19 cellular contexts compared by ENCODE assay signal in the genomic region with DNA sequence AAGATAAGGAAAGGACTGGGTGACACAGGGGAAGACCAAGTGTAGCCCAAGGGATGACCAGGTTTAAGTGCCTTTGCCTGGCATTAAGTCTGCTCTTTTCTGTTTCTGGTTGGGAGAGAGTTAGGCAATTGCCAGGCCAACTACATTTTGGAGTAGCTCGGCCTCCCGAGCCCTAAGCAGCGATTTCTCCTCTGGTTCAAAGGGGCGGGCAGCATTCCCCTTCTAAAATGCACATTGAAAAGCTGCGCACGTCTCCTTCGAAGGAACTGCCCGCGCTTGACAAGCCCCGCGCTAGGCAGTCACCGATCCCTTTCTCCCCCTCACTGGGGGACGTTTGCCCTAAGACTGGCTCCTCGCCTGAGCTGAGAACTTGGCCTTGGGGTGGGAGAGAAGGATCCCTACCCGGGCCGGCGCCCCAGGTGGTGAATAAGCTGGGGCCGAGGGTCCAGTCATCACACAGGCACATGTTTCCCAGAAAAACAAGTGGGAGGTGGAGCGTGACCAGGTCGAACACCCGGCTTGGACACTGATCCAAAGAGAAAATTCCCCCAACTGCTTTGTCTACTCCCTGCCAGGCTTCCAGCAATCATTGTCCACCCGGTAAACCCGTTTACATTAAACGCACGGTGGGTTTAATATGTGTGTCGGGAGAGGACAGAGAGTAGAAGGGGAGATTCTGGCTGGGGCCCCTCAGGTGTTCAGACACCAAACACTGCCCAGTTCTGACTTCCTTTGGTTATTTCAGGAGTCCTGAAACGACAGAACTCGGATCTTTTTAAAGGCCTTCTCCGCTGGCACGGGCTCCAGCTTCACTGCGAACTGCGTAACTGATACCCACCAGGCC. TPM values are rescaled to one million over a fixed set of nuclear protein-coding genes. Genes with fewer than 3 reads are reported as not detected.
A peak's percentile ranks its signal among the peaks of the same experiment; 100 is the strongest.
DNase-seq lines count a peak whose midpoint lies in the region; ATAC-seq and TF ChIP-seq lines count a peak whose summit lies in the region.
"Had no signal": no experiment of that assay in that cellular context is flagged by ENCODE, and none has a peak within 500 bp of the region (broad histone marks: within the 10 kb centered on the region; RNA-seq: fewer than 3 reads in every experiment).

No MANE protein-coding gene starts in this region.

- H3K4me3 ChIP-seq in CD8-positive, alpha-beta T cell (ENCODE audit: low read depth, low read length) = no peak overlapping the region
- no peak overlapping the region for H3K4me3 ChIP-seq in thyroid gland (replicated peaks in 1 of 3)

- H3K4me1 Mint-ChIP-seq in CD8-positive, alpha-beta T cell (ENCODE audit: low read depth) = peaks cover 7% of the 10 kb centered on the region
- H3K4me1 Mint-ChIP-seq in neural crest cell = peaks cover 10% of the 10 kb centered on the region
- H3K4me1 Mint-ChIP-seq: activated T-helper 17 cell treated with anti-CD3 and anti-CD28 coated beads, Interleukin-2, amount 50 U/mL, for 72 hours had no signal

- H3K27me3 Mint-ChIP-seq in CD8-positive, alpha-beta T cell (ENCODE audit: low read depth) = peaks cover 37% of the 10 kb centered on the region
- peaks cover 95% of the 10 kb centered on the region for H3K27me3 Mint-ChIP-seq in neural crest cell (ENCODE audit: low read depth)

- H3K36me3 Mint-ChIP-seq in CD8-positive, alpha-beta T cell = no peaks in the 10 kb centered on the region
- no peaks in the 10 kb centered on the region for H3K36me3 Mint-ChIP-seq in neural crest cell (ENCODE audit: low read depth)

- POLR2A ChIA-PET in CD8-positive, alpha-beta T cell (lab: Charles Lee) = no interaction called here

- intact Hi-C loops in CD8-positive, alpha-beta T cell (cut with DNase I, micrococcal nuclease) = no loop called here
- intact Hi-C loops in thyroid gland (cut with DNase I) = no loop called here

- no peak for ATAC-seq in CD8-positive, alpha-beta T cell
- ATAC-seq in GM21360 (IDR thresholded peaks at IDR 0.05; ENCODE audit: unreplicated experiment) = no peak
- ATAC-seq: activated T-helper 17 cell treated with anti-CD3 and anti-CD28 coated beads, Interleukin-2, amount 50 U/mL, for 72 hours; esophagus mucosa had no signal

- no peaks in the 10 kb centered on the region for H3K9me3 Mint-ChIP-seq in CD8-positive, alpha-beta T cell
- H3K9me3 Mint-ChIP-seq in neural crest cell = no peaks in the 10 kb centered on the region
- H3K9me3 Mint-ChIP-seq: activated T-helper 17 cell treated with anti-CD3 and anti-CD28 coated beads, Interleukin-2, amount 50 U/mL, for 72 hours; stimulated activated naive CD8-positive, alpha-beta T cell treated with anti-CD3 and anti-CD28 coated beads, Interleukin-15, amount 100 ng/mL, for 72 hours had no signal

- no peak overlapping the region for H3K27ac ChIP-seq in CD8-positive, alpha-beta T cell (ENCODE audit: low read depth, low read length)
- H3K27ac ChIP-seq in caudate nucleus (ENCODE audit: low read depth, low read length) = peak overlapping the region; percentile 67
- no peak overlapping the region for H3K27ac ChIP-seq in thyroid gland
- H3K27ac ChIP-seq: pancreas, vagina had no signal

- H3K4me3 Mint-ChIP-seq in CD8-positive, alpha-beta T cell = peak overlapping the region; percentile 61
- H3K4me3 Mint-ChIP-seq in neural crest cell = peak overlapping the region; percentile 76

- WGBS in thyroid gland, 2 donors = 13 to 17% methylated on average over 13 to 26 of the region's 32 CpGs

- H3K4me1 ChIP-seq in CD8-positive, alpha-beta T cell (ENCODE audit: insufficient read depth, low read length) = no peaks in the 10 kb centered on the region
- H3K4me1 ChIP-seq in thyroid gland = peaks cover 5 to 8% of the 10 kb centered on the region in 2 donors
- H3K4me1 ChIP-seq: pancreas had no signal

- H3K36me3 ChIP-seq in CD8-positive, alpha-beta T cell (ENCODE audit: insufficient read depth, low read length) = no peaks in the 10 kb centered on the region
- H3K36me3 ChIP-seq in thyroid gland = no peaks in the 10 kb centered on the region
- H3K36me3 ChIP-seq: pancreas, vagina had no signal

- no peaks in the 10 kb centered on the region for H3K9me3 ChIP-seq in CD8-positive, alpha-beta T cell (ENCODE audit: low read length)
- H3K9me3 ChIP-seq in thyroid gland = no peaks in the 10 kb centered on the region
- H3K9me3 ChIP-seq: pancreas, vagina had no signal

- DNase-seq in 8988T = peak; percentile 52
- DNase-seq in CD8-positive, alpha-beta T cell = no peak
- DNase-seq in caudate nucleus (lab: John Stamatoyannopoulos, UW) = peak in 1 of 61 donors; percentile 3
- no peak for DNase-seq in neural crest cell (ENCODE audit: low read depth, low spot score)
- DNase-seq in thyroid gland = no peak
- DNase-seq in activated T-cell treated with anti-CD3 and anti-CD28 coated beads for 4 hours = no peak
- DNase-seq in occipital lobe (lab: John Stamatoyannopoulos, UW) = no peak
- DNase-seq: activated CD4-positive, alpha-beta T cell treated with anti-CD3 and anti-CD28 coated beads, Interleukin-2, amount 50 U/mL, for 4 hours; DND-41; kidney; NCI-H446; pancreas; PC-3; stimulated activated naive CD8-positive, alpha-beta T cell treated with anti-CD3 and anti-CD28 coated beads, Interleukin-15, amount 100 ng/mL, for 72 hours had no signal

- no peak overlapping the region for H3K27ac Mint-ChIP-seq in CD8-positive, alpha-beta T cell
- H3K27ac Mint-ChIP-seq in neural crest cell (ENCODE audit: unreplicated experiment) = no peak overlapping the region
- H3K27ac Mint-ChIP-seq: activated T-helper 17 cell treated with anti-CD3 and anti-CD28 coated beads, Interleukin-2, amount 50 U/mL, for 72 hours; stimulated activated naive CD8-positive, alpha-beta T cell treated with anti-CD3 and anti-CD28 coated beads, Interleukin-15, amount 100 ng/mL, for 72 hours had no signal

- CTCF ChIA-PET in CD8-positive, alpha-beta T cell (lab: Charles Lee) = no interaction called here

- H3K27me3 ChIP-seq in CD8-positive, alpha-beta T cell (ENCODE audit: insufficient read depth, low read length) = no peaks in the 10 kb centered on the region
- peaks cover 64% of the 10 kb centered on the region for H3K27me3 ChIP-seq in thyroid gland
- H3K27me3 ChIP-seq: vagina had no signal

- TF ChIP-seq POLR2A in thyroid gland (IDR thresholded peaks at IDR 0.05) = no peak

- TF ChIP-seq CTCF in CD8-positive, alpha-beta T cell (IDR thresholded peaks at IDR 0.05) = no peak
- no peak for TF ChIP-seq CTCF in neural crest cell (conservative IDR thresholded peaks at IDR 0.05)
- no peak for TF ChIP-seq CTCF in thyroid gland (IDR thresholded peaks at IDR 0.05)

RNA-seq across cellular contexts. Expression of a gene that starts 4.0 kb away (rescaled TPM):
- not detected for total RNA-seq in CD8-positive, alpha-beta T cell
- 0.16 and 0.20 TPM in 2 replicates for total RNA-seq in neural crest cell
- 1 to 10 TPM in 1 of 4 donors, not detected in 3; 1.9 TPM for total RNA-seq in thyroid gland
- 6.2 TPM for total RNA-seq in occipital lobe
- total RNA-seq: activated T-helper 17 cell treated with anti-CD3 and anti-CD28 coated beads, Interleukin-2, amount 50 U/mL, for 72 hours; esophagus mucosa; mesenteric fat pad; PC-3; vagina had no signal
